In the genomic region with DNA sequence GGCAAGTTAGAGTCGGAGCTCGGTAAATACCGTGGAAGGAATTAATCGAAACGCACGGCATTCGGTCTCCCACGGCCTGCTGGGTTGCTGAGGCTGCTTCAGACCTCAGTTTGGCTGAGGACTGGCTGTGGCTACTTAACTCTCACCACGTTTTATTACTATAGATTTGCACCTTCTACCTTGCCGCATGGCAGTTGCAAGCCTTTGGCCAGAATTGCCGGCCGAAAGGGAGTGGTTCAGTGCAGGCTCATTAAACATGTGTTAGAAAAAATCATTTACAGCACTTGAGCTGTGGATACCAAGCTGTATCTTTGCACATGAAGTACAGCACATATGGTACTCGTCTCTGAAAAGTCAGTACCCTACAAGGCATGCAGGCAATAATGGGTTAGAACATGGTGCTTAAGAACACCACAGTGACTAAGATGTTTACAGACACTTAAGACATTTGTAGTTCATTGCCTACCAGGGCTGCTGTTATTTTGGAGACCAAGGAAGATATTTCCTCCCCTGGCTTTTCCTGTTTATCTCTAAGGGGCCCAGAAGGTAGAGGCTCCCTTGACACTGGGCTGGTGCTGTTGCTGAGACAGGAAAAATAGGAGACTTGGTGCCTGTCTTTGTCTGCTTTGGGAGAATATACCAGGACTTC, we compare ENCODE assay signal across 15 cellular contexts.
DNase-seq lines count a peak whose midpoint lies in the region; ATAC-seq and TF ChIP-seq lines count a peak whose summit lies in the region.
"Had no signal": no experiment of that assay in that cellular context is flagged by ENCODE, and none has a peak within 500 bp of the region (broad histone marks: within the 10 kb centered on the region; RNA-seq: fewer than 3 reads in every experiment).

No MANE protein-coding gene starts in this region.

- H3K4me1 ChIP-seq in cardiac muscle cell (ENCODE audit: low read depth) (peaks cover 26% of the 10 kb centered on the region), endodermal cell (ENCODE audit: control insufficient read depth, insufficient read depth, low read length) (peaks cover 9% of the 10 kb centered on the region), mesenchymal stem cell (ENCODE audit: control insufficient read depth, insufficient read depth, low read depth, low read length) (no peaks in the 10 kb centered on the region), upper lobe of right lung (peaks cover 25% of the 10 kb centered on the region)

- DNase-seq in cardiac muscle cell (ENCODE audit: low read depth in 1 of 2, low spot score in 1 of 2) = no peak
- DNase-seq in cardiac septum (ENCODE audit: low spot score) = no peak
- peak; percentile 32 for DNase-seq in endodermal cell
- DNase-seq in mesenchymal stem cell = peak; percentile 95
- DNase-seq in upper lobe of right lung = no peak
- no peak for DNase-seq in immature natural killer cell
- DNase-seq in T1000 (lab: John Stamatoyannopoulos, UW) = no peak
- DNase-seq: activated naive CD4-positive, alpha-beta T cell treated with anti-CD3 and anti-CD28 coated beads for 36 hours; mammary epithelial cell; NCI-H2029 treated with DMSO at 0.1 percent for 48 hours; OCI-M1 had no signal

- peak overlapping the region; percentile 81 for H4K8ac ChIP-seq in mesenchymal stem cell (ENCODE audit: low read length)

- H3K36me3 Mint-ChIP-seq in endodermal cell (ENCODE audit: low read depth) (peaks cover 68% of the 10 kb centered on the region), immature natural killer cell (no peaks in the 10 kb centered on the region)

- H3K27ac ChIP-seq in cardiac muscle cell (peak overlapping the region; percentile 35), endodermal cell (ENCODE audit: low read depth, low read length) (peak overlapping the region; percentile 36), mesenchymal stem cell (ENCODE audit: low read length, poor library complexity, severe bottlenecking) (no peak overlapping the region), upper lobe of right lung (peak overlapping the region; percentile 72)
- H3K27ac ChIP-seq: parathyroid adenoma, tibial nerve had no signal

- H3K36me3 ChIP-seq in cardiac muscle cell (no peaks in the 10 kb centered on the region), endodermal cell (ENCODE audit: control insufficient read depth, insufficient read depth, low read length) (peaks cover 84% of the 10 kb centered on the region), mesenchymal stem cell (ENCODE audit: control insufficient read depth in 1 of 2, insufficient read depth in 2 of 2, low read depth in 1 of 2, low read length in 2 of 2) (peaks cover 25 to 46% of the 10 kb centered on the region in 2 experiments), upper lobe of right lung (no peaks in the 10 kb centered on the region)

- peak overlapping the region; percentile 41 for H3K27ac Mint-ChIP-seq in endodermal cell
- H3K27ac Mint-ChIP-seq in immature natural killer cell = no peak overlapping the region
- H3K27ac Mint-ChIP-seq: activated naive CD4-positive, alpha-beta T cell treated with anti-CD3 and anti-CD28 coated beads for 36 hours; T-helper 2 cell treated with Interferon-gamma antibody and Interleukin-4, amounts not matched to agents 5 μg/mL and 100 μg/mL, for 36 hours had no signal

- no peak overlapping the region for H2AFZ ChIP-seq in mesenchymal stem cell (ENCODE audit: low read depth, low read length)
- H2AFZ ChIP-seq: parathyroid adenoma had no signal

- H3K79me1 ChIP-seq in mesenchymal stem cell (replicated peaks; ENCODE audit: low read length, poor library complexity, severe bottlenecking) = peaks cover 37% of the 10 kb centered on the region

- no peak overlapping the region for H3K4me3 Mint-ChIP-seq in endodermal cell
- no peak overlapping the region for H3K4me3 Mint-ChIP-seq in immature natural killer cell
- H3K4me3 Mint-ChIP-seq: activated naive CD4-positive, alpha-beta T cell treated with anti-CD3 and anti-CD28 coated beads for 36 hours; T-helper 2 cell treated with Interferon-gamma antibody and Interleukin-4, amounts not matched to agents 5 μg/mL and 100 μg/mL, for 36 hours had no signal

- peak overlapping the region; percentile 82 for H2BK120ac ChIP-seq in mesenchymal stem cell (ENCODE audit: low read depth, low read length)

- H3K9me3 ChIP-seq in cardiac muscle cell (ENCODE audit: low read depth) (no peaks in the 10 kb centered on the region), endodermal cell (ENCODE audit: control insufficient read depth, low read length) (no peaks in the 10 kb centered on the region), mesenchymal stem cell (ENCODE audit: control insufficient read depth, low read length) (no peaks in the 10 kb centered on the region), upper lobe of right lung (no peaks in the 10 kb centered on the region)
- H3K9me3 ChIP-seq: tibial nerve had no signal

- intact Hi-C loops in cardiac septum (cut with DNase I) = no loop called here
- intact Hi-C loops in upper lobe of right lung (cut with DNase I) = no loop called here

- H4K91ac ChIP-seq in mesenchymal stem cell (ENCODE audit: low read length) = peak overlapping the region; percentile 99

- H3K4me1 Mint-ChIP-seq in endodermal cell (peaks cover 11% of the 10 kb centered on the region), immature natural killer cell (peaks cover 0 to 1% of the 10 kb centered on the region in 2 donors)

- no peak overlapping the region for H2BK5ac ChIP-seq in mesenchymal stem cell (ENCODE audit: low read depth, low read length, poor library complexity, severe bottlenecking)

- H2BK12ac ChIP-seq in mesenchymal stem cell (ENCODE audit: low read length in 2 of 2) = peak overlapping the region; percentile 69 to 99

- peak overlapping the region; percentile 95 to 96 for H3K4ac ChIP-seq in mesenchymal stem cell (ENCODE audit: low read depth in 1 of 2, low read length in 2 of 2)

- H3K27me3 Mint-ChIP-seq in endodermal cell (ENCODE audit: insufficient read depth) = no peaks in the 10 kb centered on the region
- H3K27me3 Mint-ChIP-seq in immature natural killer cell (ENCODE audit: low read depth in 3 of 3) = peaks cover 2 to 3% (median 2%) of the 10 kb centered on the region in 3 donors

- peak overlapping the region; percentile 95 for H3K18ac ChIP-seq in mesenchymal stem cell (ENCODE audit: low read depth in 1 of 2, low read length in 2 of 2)

- no peak overlapping the region for H3K14ac ChIP-seq in mesenchymal stem cell (ENCODE audit: low read length in 2 of 2)

- H3K23ac ChIP-seq in mesenchymal stem cell (ENCODE audit: low read length in 2 of 2) = no peak overlapping the region

- H3K27me3 ChIP-seq in cardiac muscle cell (no peaks in the 10 kb centered on the region), endodermal cell (ENCODE audit: control insufficient read depth, insufficient read depth, low read length, poor library complexity, severe bottlenecking) (no peaks in the 10 kb centered on the region), mesenchymal stem cell (ENCODE audit: control insufficient read depth in 1 of 2, insufficient read depth in 1 of 2, low read length in 2 of 2) (no peaks in the 10 kb centered on the region), upper lobe of right lung (no peaks in the 10 kb centered on the region)
- H3K27me3 ChIP-seq: tibial nerve had no signal

- TF ChIP-seq CTCF in cardiac muscle cell (IDR thresholded peaks at IDR 0.05; ENCODE audit: low read depth, low read length) (no peak), endodermal cell (conservative IDR thresholded peaks at IDR 0.05) (no peak), upper lobe of right lung (IDR thresholded peaks at IDR 0.05) (no peak)

- H2AK5ac ChIP-seq in mesenchymal stem cell (ENCODE audit: low read length, severe bottlenecking) = no peak overlapping the region

- H3K4me3 ChIP-seq in cardiac muscle cell (no peak overlapping the region), endodermal cell (ENCODE audit: low read length) (no peak overlapping the region), mesenchymal stem cell (ENCODE audit: insufficient read depth in 1 of 2, low read depth in 1 of 2, low read length in 2 of 2) (no peak overlapping the region), upper lobe of right lung (no peak overlapping the region)
- H3K4me3 ChIP-seq: tibial nerve had no signal

- no peak overlapping the region for H3K4me2 ChIP-seq in mesenchymal stem cell (ENCODE audit: low read length, poor library complexity, severe bottlenecking)

- no peak overlapping the region for H3K9ac ChIP-seq in endodermal cell (ENCODE audit: extremely low read depth, low read length, poor library complexity, severe bottlenecking)
- no peak overlapping the region for H3K9ac ChIP-seq in mesenchymal stem cell (ENCODE audit: low read length)
- H3K9ac ChIP-seq: parathyroid adenoma had no signal

- H3K9me3 Mint-ChIP-seq in endodermal cell (no peaks in the 10 kb centered on the region), immature natural killer cell (no peaks in the 10 kb centered on the region)
- H3K9me3 Mint-ChIP-seq: activated naive CD4-positive, alpha-beta T cell treated with anti-CD3 and anti-CD28 coated beads for 36 hours; T-helper 2 cell treated with Interferon-gamma antibody and Interleukin-4, amounts not matched to agents 5 μg/mL and 100 μg/mL, for 36 hours had no signal

- ATAC-seq in upper lobe of right lung (peak; percentile 50), GM21360 (IDR thresholded peaks at IDR 0.05; ENCODE audit: unreplicated experiment) (no peak)

- no peak overlapping the region for H2BK15ac ChIP-seq in mesenchymal stem cell (ENCODE audit: low read depth, poor library complexity, severe bottlenecking)

- 96% methylated on average over 12 to 13 of the region's 13 CpGs for WGBS in endodermal cell (ENCODE audit: insufficient coverage in 1 of 2, insufficient read length in 1 of 2), 2 experiments
- 62% methylated on average over 13 of the region's 13 CpGs for WGBS in mesenchymal stem cell

Comparison
In these comparisons a context has a peak if more than half of its experiments do, and no peak if none do; other contexts are left out.
1. DNase-seq: peak in endodermal cell (single experiment) and mesenchymal stem cell (single experiment); none in cardiac muscle cell (0 of 2), cardiac septum (single experiment), upper lobe of right lung (single experiment), immature natural killer cell (0 of 3) and T1000 (single experiment).